9 cellular contexts compared by ENCODE assay signal in genomic region chr9:112032009-112032408, GRCh38.
DNase-seq lines count a peak whose midpoint lies in the region; ATAC-seq and FAIRE-seq lines count a peak whose summit lies in the region.
"Had no signal": no experiment of that assay in that cellular context is flagged by ENCODE, and none has a peak within 500 bp of the region (broad histone marks: within the 10 kb centered on the region; RNA-seq: fewer than 3 reads in every experiment).

No MANE protein-coding gene starts in this region.

- peak overlapping the region; percentile 7 for H3K4me3 Mint-ChIP-seq in dendritic cell treated with granulocyte-macrophage colony-stimulating factor and Interleukin-4, amounts not matched to agents 40 ng/mL and 50 ng/mL, for 4 days

- no peaks in the 10 kb centered on the region for H3K27me3 Mint-ChIP-seq in dendritic cell treated with granulocyte-macrophage colony-stimulating factor and Interleukin-4, amounts not matched to agents 40 ng/mL and 50 ng/mL, for 4 days

- peak; percentile 93 for FAIRE-seq in GM18507 (lab: Jason Lieb, UNC)

- H3K36me3 Mint-ChIP-seq in dendritic cell treated with granulocyte-macrophage colony-stimulating factor and Interleukin-4, amounts not matched to agents 40 ng/mL and 50 ng/mL, for 4 days (ENCODE audit: low read depth): peaks cover 46% of the 10 kb centered on the region

- peak; percentile 34 for ATAC-seq in GM19463 (IDR thresholded peaks at IDR 0.05; ENCODE audit: unreplicated experiment)
- peak; percentile 49 for ATAC-seq in HG03135 (IDR thresholded peaks at IDR 0.05; ENCODE audit: unreplicated experiment)

- intact Hi-C loops in dendritic cell treated with granulocyte-macrophage colony-stimulating factor and Interleukin-4, amounts not matched to agents 40 ng/mL and 50 ng/mL, for 4 days (cut with micrococcal nuclease): loop anchor here (5.0 kb wide), 1 partner anchor 35 kb away; no protein-coding TSS in a partner anchor
- intact Hi-C loops in posterior cingulate gyrus (cut with DNase I): no loop called here

- peak overlapping the region; percentile 64 for H3K27ac Mint-ChIP-seq in dendritic cell treated with granulocyte-macrophage colony-stimulating factor and Interleukin-4, amounts not matched to agents 40 ng/mL and 50 ng/mL, for 4 days

- H3K4me1 Mint-ChIP-seq in dendritic cell treated with granulocyte-macrophage colony-stimulating factor and Interleukin-4, amounts not matched to agents 40 ng/mL and 50 ng/mL, for 4 days (ENCODE audit: low read depth): peaks cover 47% of the 10 kb centered on the region

- DNase-seq in GM18507 (ENCODE audit: extremely low spot score, insufficient read length, low read depth) (no peak), NCI-H226 (no peak), NCI-H748 (lab: John Stamatoyannopoulos, UW; ENCODE audit: unreplicated experiment) (no peak), posterior cingulate gyrus (no peak), dermis blood vessel endothelial cell (no peak)
- DNase-seq: nucleus accumbens had no signal

- no peaks in the 10 kb centered on the region for H3K9me3 Mint-ChIP-seq in dendritic cell treated with granulocyte-macrophage colony-stimulating factor and Interleukin-4, amounts not matched to agents 40 ng/mL and 50 ng/mL, for 4 days
